Comparison of ENCODE assay signal across 8 cellular contexts in genomic region chr14:24145700-24146621, GRCh38. TPM values are rescaled to one million over a fixed set of nuclear protein-coding genes. Genes with fewer than 3 reads are reported as not detected.
A peak's percentile ranks its signal among the peaks of the same experiment; 100 is the strongest.
DNase-seq lines count a peak whose midpoint lies in the region; ATAC-seq and TF ChIP-seq lines count a peak whose summit lies in the region.

Gene PSME2, minus strand, starts transcription at chr14:24146610. Its CDS starts 29 bp downstream, at chr14:24146581.

- peak within 1 kb of the TSS; percentile 67 for H2BK120ac ChIP-seq in mesenchymal stem cell (ENCODE audit: low read depth, low read length)

- H2BK15ac ChIP-seq in mesenchymal stem cell (ENCODE audit: low read depth, poor library complexity, severe bottlenecking): peak within 1 kb of the TSS; percentile 97

- H3K36me3 ChIP-seq in NT2/D1 (ENCODE audit: insufficient read depth, insufficient read length, low read length): peaks cover 43% of the 10 kb centered on the region
- peaks cover 27 to 45% of the 10 kb centered on the region in 2 experiments for H3K36me3 ChIP-seq in mesenchymal stem cell (ENCODE audit: control insufficient read depth in 1 of 2, insufficient read depth in 2 of 2, low read depth in 1 of 2, low read length in 2 of 2)
- peaks cover 0 to 10% (median 2%) of the 10 kb centered on the region in 4 donors for H3K36me3 ChIP-seq in transverse colon

- H2AK5ac ChIP-seq in mesenchymal stem cell (ENCODE audit: low read length, severe bottlenecking): no peak within 1 kb of the TSS

- H3K27me3 ChIP-seq in NT2/D1 (ENCODE audit: insufficient read depth, insufficient read length) (no peaks in the 10 kb centered on the region), mesenchymal stem cell (ENCODE audit: control insufficient read depth in 1 of 2, insufficient read depth in 1 of 2, low read length in 2 of 2) (no peaks in the 10 kb centered on the region), transverse colon (no peaks in the 10 kb centered on the region)

- H3K4me2 ChIP-seq in mesenchymal stem cell (ENCODE audit: low read length, poor library complexity, severe bottlenecking): peak within 1 kb of the TSS; percentile 96

- H3K36me3 Mint-ChIP-seq in dendritic cell treated with granulocyte-macrophage colony-stimulating factor and Interleukin-4, amounts not matched to agents 40 ng/mL and 50 ng/mL, for 4 days (ENCODE audit: low read depth): peaks cover 85% of the 10 kb centered on the region

- H3K79me1 ChIP-seq in mesenchymal stem cell (replicated peaks; ENCODE audit: low read length, poor library complexity, severe bottlenecking): peaks cover 29% of the 10 kb centered on the region

- H3K4me1 ChIP-seq in NT2/D1 (ENCODE audit: insufficient read depth, insufficient read length) (no peaks in the 10 kb centered on the region), mesenchymal stem cell (ENCODE audit: control insufficient read depth, insufficient read depth, low read depth, low read length) (peaks cover 18% of the 10 kb centered on the region), transverse colon (peaks cover 16 to 54% (median 34%) of the 10 kb centered on the region in 4 donors)

- H2BK12ac ChIP-seq in mesenchymal stem cell (ENCODE audit: low read length in 2 of 2): peak within 1 kb of the TSS; percentile 40 to 44

- H2BK5ac ChIP-seq in mesenchymal stem cell (ENCODE audit: low read depth, low read length, poor library complexity, severe bottlenecking): no peak within 1 kb of the TSS

- H3K27ac ChIP-seq in mesenchymal stem cell (ENCODE audit: low read length, poor library complexity, severe bottlenecking) (peak within 1 kb of the TSS; percentile 81), transverse colon (peak within 1 kb of the TSS; percentile 94 to 99 (median 97))

- intact Hi-C loops in dendritic cell treated with granulocyte-macrophage colony-stimulating factor and Interleukin-4, amounts not matched to agents 40 ng/mL and 50 ng/mL, for 4 days (cut with micrococcal nuclease): loop anchor here (2.0 kb wide), 2 partner anchors 43 to 87 kb away; partner anchors contain the start of genes GMPR2, IPO4 and NEDD8
- intact Hi-C loops in transverse colon (cut with DNase I; ENCODE audit: low total_unique reads): no loop called here

- ATAC-seq in GM18870 (IDR thresholded peaks at IDR 0.05; ENCODE audit: unreplicated experiment) (peak; percentile 2), HG02571 (IDR thresholded peaks at IDR 0.05; ENCODE audit: unreplicated experiment) (no peak)

- H4K91ac ChIP-seq in mesenchymal stem cell (ENCODE audit: low read length): peak within 1 kb of the TSS; percentile 66

- peak within 1 kb of the TSS; percentile 85 for H4K8ac ChIP-seq in mesenchymal stem cell (ENCODE audit: low read length)

- no peak for TF ChIP-seq CTCF in transverse colon (IDR thresholded peaks at IDR 0.05)

- H3K23ac ChIP-seq in mesenchymal stem cell (ENCODE audit: low read length in 2 of 2): peak within 1 kb of the TSS in 1 of 2 experiments; percentile 75

- H3K9me3 Mint-ChIP-seq in dendritic cell treated with granulocyte-macrophage colony-stimulating factor and Interleukin-4, amounts not matched to agents 40 ng/mL and 50 ng/mL, for 4 days: no peaks in the 10 kb centered on the region

- peak within 1 kb of the TSS; percentile 90 for H3K4me3 ChIP-seq in NT2/D1 (ENCODE audit: insufficient read length, low read depth)
- H3K4me3 ChIP-seq in mesenchymal stem cell (ENCODE audit: insufficient read depth in 1 of 2, low read depth in 1 of 2, low read length in 2 of 2): peak within 1 kb of the TSS; percentile 92 to 96
- peak within 1 kb of the TSS; percentile 73 to 98 (median 86) for H3K4me3 ChIP-seq in transverse colon

- H2AFZ ChIP-seq in mesenchymal stem cell (ENCODE audit: low read depth, low read length): peak within 1 kb of the TSS; percentile 43

- peak within 1 kb of the TSS in 1 of 2 experiments; percentile 87 for H3K14ac ChIP-seq in mesenchymal stem cell (ENCODE audit: low read length in 2 of 2)

- H3K4ac ChIP-seq in mesenchymal stem cell (ENCODE audit: low read depth in 1 of 2, low read length in 2 of 2): peak within 1 kb of the TSS; percentile 66 to 89

- no peak for TF ChIP-seq POLR2A in transverse colon (IDR thresholded peaks at IDR 0.05)

- WGBS in mesenchymal stem cell: 21% methylated on average over 16 of the region's 17 CpGs
- WGBS in transverse colon (ENCODE audit: low coverage in 1 of 2), 2 donors: 1 to 27% methylated on average over 4 to 17 of the region's 17 CpGs

- H3K4me3 Mint-ChIP-seq in dendritic cell treated with granulocyte-macrophage colony-stimulating factor and Interleukin-4, amounts not matched to agents 40 ng/mL and 50 ng/mL, for 4 days: peak within 1 kb of the TSS; percentile 98

- H3K4me1 Mint-ChIP-seq in dendritic cell treated with granulocyte-macrophage colony-stimulating factor and Interleukin-4, amounts not matched to agents 40 ng/mL and 50 ng/mL, for 4 days (ENCODE audit: low read depth): peaks cover 66% of the 10 kb centered on the region

- DNase-seq in NT2/D1 (ENCODE audit: low read depth, low spot score) (no peak), mesenchymal stem cell (peak; percentile 92), transverse colon (no peak), COLO668 (lab: John Stamatoyannopoulos, UW; ENCODE audit: unreplicated experiment) (no peak)
- DNase-seq in activated effector memory CD4-positive, alpha-beta T cell treated with Interleukin-2 at 50 U/mL for 16 hours: no peak

- no peaks in the 10 kb centered on the region for H3K27me3 Mint-ChIP-seq in dendritic cell treated with granulocyte-macrophage colony-stimulating factor and Interleukin-4, amounts not matched to agents 40 ng/mL and 50 ng/mL, for 4 days

- TF ChIP-seq EP300 in transverse colon (IDR thresholded peaks at IDR 0.05; ENCODE audit: low read depth): no peak

- H3K18ac ChIP-seq in mesenchymal stem cell (ENCODE audit: low read depth in 1 of 2, low read length in 2 of 2): peak within 1 kb of the TSS; percentile 87 to 88

- in situ Hi-C loops in transverse colon (cut with MboI; ENCODE audit: low pct_ligation_motif_present in 1 of 4, low pct_unique_long_range_greater_than_20kb in 1 of 4, low sequenced_read_pairs in 3 of 4): no loop called here

- H3K27ac Mint-ChIP-seq in dendritic cell treated with granulocyte-macrophage colony-stimulating factor and Interleukin-4, amounts not matched to agents 40 ng/mL and 50 ng/mL, for 4 days: peak within 1 kb of the TSS; percentile 91

- H3K9ac ChIP-seq in NT2/D1 (ENCODE audit: insufficient read length, low read depth) (peak within 1 kb of the TSS; percentile 94), mesenchymal stem cell (ENCODE audit: low read length) (peak within 1 kb of the TSS; percentile 94)

- no peaks in the 10 kb centered on the region for H3K9me3 ChIP-seq in NT2/D1 (ENCODE audit: insufficient read depth, low read length)
- no peaks in the 10 kb centered on the region for H3K9me3 ChIP-seq in mesenchymal stem cell (ENCODE audit: control insufficient read depth, low read length)
- no peaks in the 10 kb centered on the region for H3K9me3 ChIP-seq in transverse colon

RNA-seq across cellular contexts. Expression of gene PSME2, which starts in this region (rescaled TPM):
- polyA plus RNA-seq in mesenchymal stem cell (2013, experiment 1 of 2): 174 TPM
- 169 TPM for polyA plus RNA-seq in mesenchymal stem cell (2013, experiment 2 of 2)
- 10 to 100 TPM; 59.5 to 69.8 (median 68.5) TPM for total RNA-seq in transverse colon
